Comparison of ENCODE assay signal across 12 cellular contexts in genomic region chr7:4862156-4862555, GRCh38. TPM values are rescaled to one million over a fixed set of nuclear protein-coding genes. Genes with fewer than 3 reads are reported as not detected.
DNase-seq lines count a peak whose midpoint lies in the region; ATAC-seq and TF ChIP-seq lines count a peak whose summit lies in the region.
"Had no signal": no experiment of that assay in that cellular context is flagged by ENCODE, and none has a peak within 500 bp of the region (broad histone marks: within the 10 kb centered on the region; RNA-seq: fewer than 3 reads in every experiment).

No MANE protein-coding gene starts in this region.

- H3K27ac ChIP-seq in sigmoid colon, result no peak overlapping the region

- H3K4me3 ChIP-seq in iPS-15b (ENCODE audit: low read depth, low read length) (peak overlapping the region; percentile 69), sigmoid colon (peak overlapping the region; percentile 12 to 52 (median 42))

- POLR2A ChIA-PET in activated CD8-positive, alpha-beta T cell treated with anti-CD3 and anti-CD28 coated beads, Interleukin-2, amount 10 ng/mL, durations not matched to agents 7 days and 5 days (lab: Charles Lee), result no interaction called here

- H3K4me3 Mint-ChIP-seq in activated CD8-positive, alpha-beta T cell treated with anti-CD3 and anti-CD28 coated beads, Interleukin-2, amount 10 ng/mL, durations not matched to agents 7 days and 5 days, result peak overlapping the region; percentile 48

- peak overlapping the region; percentile 57; the same call in 1 of the 2 replicates for H3K9ac ChIP-seq in ES-I3 (ENCODE audit: low read depth, low read length)
- peak overlapping the region; percentile 29 for H3K9ac ChIP-seq in iPS-15b (ENCODE audit: low read depth, low read length)

- TF ChIP-seq POLR2A in sigmoid colon (IDR thresholded peaks at IDR 0.05) (no peak), erythroblast (IDR thresholded peaks at IDR 0.05; ENCODE audit: low read length) (no peak)

- no peak for ATAC-seq in activated CD8-positive, alpha-beta T cell treated with anti-CD3 and anti-CD28 coated beads, Interleukin-2, amount 10 ng/mL, durations not matched to agents 7 days and 5 days
- ATAC-seq in GM21390 (IDR thresholded peaks at IDR 0.05; ENCODE audit: unreplicated experiment), result no peak

- CTCF ChIA-PET in activated CD8-positive, alpha-beta T cell treated with anti-CD3 and anti-CD28 coated beads, Interleukin-2, amount 10 ng/mL, durations not matched to agents 7 days and 5 days (lab: Charles Lee), result interaction anchor here (1.1 to 2.0 kb wide), 2 partner anchors 21 to 32 kb away, joined by 3 to 4 read pairs; partner anchors contain the start of gene RADIL

- no peak for DNase-seq in activated CD8-positive, alpha-beta T cell treated with anti-CD3 and anti-CD28 coated beads, Interleukin-2, amount 10 ng/mL, durations not matched to agents 7 days and 5 days
- DNase-seq in sigmoid colon (no peak), erythroblast (lab: John Stamatoyannopoulos, UW) (no peak), NAMALWA (ENCODE audit: low spot score) (no peak), NOMO-1 (lab: John Stamatoyannopoulos, UW; ENCODE audit: unreplicated experiment in 2 of 2) (no peak)
- DNase-seq: activated CD4-positive, alpha-beta memory T cell treated with anti-CD3 and anti-CD28 coated beads for 36 hours; CD4-positive, alpha-beta memory T cell; NCI-H2171; stimulated activated naive CD4-positive, alpha-beta T cell had no signal

- peaks cover 60% of the 10 kb centered on the region for H3K27me3 Mint-ChIP-seq in activated CD8-positive, alpha-beta T cell treated with anti-CD3 and anti-CD28 coated beads, Interleukin-2, amount 10 ng/mL, durations not matched to agents 7 days and 5 days (ENCODE audit: low read depth)

- H3K4me1 ChIP-seq in ES-I3 (ENCODE audit: insufficient read depth, low read length), result no peaks in the 10 kb centered on the region
- peaks cover 2% of the 10 kb centered on the region for H3K4me1 ChIP-seq in iPS-15b (ENCODE audit: control insufficient read depth, insufficient read depth, low read length)
- peaks cover 0 to 9% (median 0%) of the 10 kb centered on the region in 4 donors for H3K4me1 ChIP-seq in sigmoid colon

- peaks cover 3% of the 10 kb centered on the region; the same call in 1 of the 2 replicates for H3K9me3 ChIP-seq in ES-I3 (ENCODE audit: control insufficient read depth, insufficient read depth, low read length)
- no peaks in the 10 kb centered on the region for H3K9me3 ChIP-seq in iPS-15b (ENCODE audit: control insufficient read depth, insufficient read depth, low read length)
- H3K9me3 ChIP-seq in sigmoid colon, result peaks cover 0 to 7% (median 0%) of the 10 kb centered on the region in 4 donors

- WGBS in sigmoid colon, 2 donors, result 85 to 87% methylated on average over 14 of the region's 14 CpGs

- H3K27me3 ChIP-seq in iPS-15b (ENCODE audit: control insufficient read depth, insufficient read depth, low read length) (peaks cover 28% of the 10 kb centered on the region), sigmoid colon (peaks cover 0 to 5% (median 0%) of the 10 kb centered on the region in 3 donors)

- H3K27ac Mint-ChIP-seq in activated CD8-positive, alpha-beta T cell treated with anti-CD3 and anti-CD28 coated beads, Interleukin-2, amount 10 ng/mL, durations not matched to agents 7 days and 5 days, result no peak overlapping the region
- H3K27ac Mint-ChIP-seq: activated CD4-positive, alpha-beta memory T cell treated with anti-CD3 and anti-CD28 coated beads for 36 hours; CD4-positive, alpha-beta memory T cell had no signal

- H3K4me1 Mint-ChIP-seq in activated CD8-positive, alpha-beta T cell treated with anti-CD3 and anti-CD28 coated beads, Interleukin-2, amount 10 ng/mL, durations not matched to agents 7 days and 5 days (ENCODE audit: low read depth), result peaks cover 7% of the 10 kb centered on the region

- TF ChIP-seq CTCF in sigmoid colon (IDR thresholded peaks at IDR 0.05), result no peak

- intact Hi-C loops in sigmoid colon (cut with DNase I), result no loop called here

- H3K36me3 ChIP-seq in ES-I3 (ENCODE audit: insufficient read depth, low read length) (no peaks in the 10 kb centered on the region), iPS-15b (ENCODE audit: control insufficient read depth, insufficient read depth, low read length) (no peaks in the 10 kb centered on the region), sigmoid colon (no peaks in the 10 kb centered on the region)

- TF ChIP-seq EP300 in sigmoid colon (IDR thresholded peaks at IDR 0.05), result no peak

- no peaks in the 10 kb centered on the region for H3K9me3 Mint-ChIP-seq in activated CD8-positive, alpha-beta T cell treated with anti-CD3 and anti-CD28 coated beads, Interleukin-2, amount 10 ng/mL, durations not matched to agents 7 days and 5 days (ENCODE audit: insufficient read depth)
- H3K9me3 Mint-ChIP-seq: activated CD4-positive, alpha-beta memory T cell treated with anti-CD3 and anti-CD28 coated beads for 36 hours had no signal

- no peaks in the 10 kb centered on the region for H3K36me3 Mint-ChIP-seq in activated CD8-positive, alpha-beta T cell treated with anti-CD3 and anti-CD28 coated beads, Interleukin-2, amount 10 ng/mL, durations not matched to agents 7 days and 5 days (ENCODE audit: low read depth)
- H3K36me3 Mint-ChIP-seq: CD4-positive, alpha-beta memory T cell had no signal

RNA-seq across cellular contexts. Expression of gene PAPOLB, which starts 0.3 kb away (rescaled TPM):
- under 1 TPM in 1 of 2 experiments, not detected in 1; 0.08 TPM for total RNA-seq in activated CD8-positive, alpha-beta T cell treated with anti-CD3 and anti-CD28 coated beads, Interleukin-2, amount 10 ng/mL, durations not matched to agents 7 days and 5 days
- 1 to 10 TPM in 1 of 4 donors, under 1 TPM in 2, not detected in 1; 0.27 to 1.1 (median 0.49) TPM for total RNA-seq in sigmoid colon
- under 1 TPM in 1 of 3 donors, not detected in 2; 0.03 TPM for polyA plus RNA-seq in sigmoid colon
- total RNA-seq: activated CD4-positive, alpha-beta memory T cell treated with anti-CD3 and anti-CD28 coated beads for 36 hours; CD4-positive, alpha-beta memory T cell had no signal
- polyA plus RNA-seq: CD4-positive, alpha-beta memory T cell had no signal

RNA-seq across cellular contexts. Expression of gene RADIL, which starts 21.4 kb away (rescaled TPM):
- total RNA-seq in activated CD8-positive, alpha-beta T cell treated with anti-CD3 and anti-CD28 coated beads, Interleukin-2, amount 10 ng/mL, durations not matched to agents 7 days and 5 days, result under 1 TPM; 0.50 to 0.82 TPM
- total RNA-seq in sigmoid colon, result 10 to 100 TPM in 1 of 4 donors, 1 to 10 TPM in 3; 5.6 to 10.8 (median 6.7) TPM
- polyA plus RNA-seq in sigmoid colon, result 1 to 10 TPM; 1.2 to 2.3 (median 1.4) TPM
- total RNA-seq: CD4-positive, alpha-beta memory T cell had no signal
- polyA plus RNA-seq: CD4-positive, alpha-beta memory T cell had no signal
